In genomic region chr6:113458368-113459010, GRCh38 we compare ENCODE assay signal across 23 cellular contexts.
A peak's percentile ranks its signal among the peaks of the same experiment; 100 is the strongest.
DNase-seq lines count a peak whose midpoint lies in the region; ATAC-seq, FAIRE-seq and TF ChIP-seq lines count a peak whose summit lies in the region.
"Had no signal": no experiment of that assay in that cellular context is flagged by ENCODE, and none has a peak within 500 bp of the region (broad histone marks: within the 10 kb centered on the region; RNA-seq: fewer than 3 reads in every experiment).

No MANE protein-coding gene starts in this region.

- peak overlapping the region; percentile 36 to 39 (median 38) for H3K27ac Mint-ChIP-seq in nephron
- no peak overlapping the region for H3K27ac Mint-ChIP-seq in activated CD8-positive, alpha-beta T cell treated with anti-CD3 and anti-CD28 coated beads for 36 hours
- H3K27ac Mint-ChIP-seq in activated naive CD8-positive, alpha-beta T cell treated with anti-CD3 and anti-CD28 coated beads for 36 hours, result no peak overlapping the region
- H3K27ac Mint-ChIP-seq: CD8-positive, alpha-beta T cell; natural killer cell treated with Interleukin-12 subunit alpha and Interleukin-12 subunit beta and Interleukin-15 and Interleukin-18, amount 100 ng/mL, for 72 hours had no signal

- CTCF ChIA-PET in activated CD8-positive, alpha-beta T cell treated with anti-CD3 and anti-CD28 coated beads for 36 hours (lab: Charles Lee), result no interaction called here

- ATAC-seq in activated CD8-positive, alpha-beta T cell treated with anti-CD3 and anti-CD28 coated beads for 36 hours, result no peak
- ATAC-seq: CD8-positive, alpha-beta T cell; natural killer cell treated with Interleukin-12 subunit alpha and Interleukin-12 subunit beta and Interleukin-15 and Interleukin-18, amount 100 ng/mL, for 72 hours; Right ventricle myocardium inferior had no signal

- H3K36me3 Mint-ChIP-seq in nephron (ENCODE audit: low read depth), result no peaks in the 10 kb centered on the region
- H3K36me3 Mint-ChIP-seq in activated CD8-positive, alpha-beta T cell treated with anti-CD3 and anti-CD28 coated beads for 36 hours (ENCODE audit: low read depth), result no peaks in the 10 kb centered on the region
- no peaks in the 10 kb centered on the region for H3K36me3 Mint-ChIP-seq in activated naive CD8-positive, alpha-beta T cell treated with anti-CD3 and anti-CD28 coated beads for 36 hours
- H3K36me3 Mint-ChIP-seq: CD8-positive, alpha-beta T cell; natural killer cell treated with Interleukin-12 subunit alpha and Interleukin-12 subunit beta and Interleukin-15 and Interleukin-18, amount 100 ng/mL, for 72 hours had no signal

- no peaks in the 10 kb centered on the region for H3K27me3 Mint-ChIP-seq in nephron (ENCODE audit: low read depth)
- H3K27me3 Mint-ChIP-seq in activated CD8-positive, alpha-beta T cell treated with anti-CD3 and anti-CD28 coated beads for 36 hours, result peaks cover 4% of the 10 kb centered on the region
- H3K27me3 Mint-ChIP-seq in activated naive CD8-positive, alpha-beta T cell treated with anti-CD3 and anti-CD28 coated beads for 36 hours, result peaks cover 7% of the 10 kb centered on the region
- H3K27me3 Mint-ChIP-seq: natural killer cell treated with Interleukin-12 subunit alpha and Interleukin-12 subunit beta and Interleukin-15 and Interleukin-18, amount 100 ng/mL, for 72 hours had no signal

- peaks cover 19% of the 10 kb centered on the region for H3K4me1 Mint-ChIP-seq in nephron
- H3K4me1 Mint-ChIP-seq in activated CD8-positive, alpha-beta T cell treated with anti-CD3 and anti-CD28 coated beads for 36 hours (ENCODE audit: low read depth), result no peaks in the 10 kb centered on the region
- no peaks in the 10 kb centered on the region for H3K4me1 Mint-ChIP-seq in activated naive CD8-positive, alpha-beta T cell treated with anti-CD3 and anti-CD28 coated beads for 36 hours

- no peak overlapping the region for H3K4me3 Mint-ChIP-seq in nephron
- no peak overlapping the region for H3K4me3 Mint-ChIP-seq in activated CD8-positive, alpha-beta T cell treated with anti-CD3 and anti-CD28 coated beads for 36 hours
- no peak overlapping the region for H3K4me3 Mint-ChIP-seq in activated naive CD8-positive, alpha-beta T cell treated with anti-CD3 and anti-CD28 coated beads for 36 hours
- H3K4me3 Mint-ChIP-seq: CD8-positive, alpha-beta T cell; natural killer cell treated with Interleukin-12 subunit alpha and Interleukin-12 subunit beta and Interleukin-15 and Interleukin-18, amount 100 ng/mL, for 72 hours had no signal

- POLR2A ChIA-PET in activated CD8-positive, alpha-beta T cell treated with anti-CD3 and anti-CD28 coated beads for 36 hours (lab: Charles Lee), result no interaction called here

- H3K9me3 Mint-ChIP-seq in nephron, result no peaks in the 10 kb centered on the region
- H3K9me3 Mint-ChIP-seq in activated CD8-positive, alpha-beta T cell treated with anti-CD3 and anti-CD28 coated beads for 36 hours, result no peaks in the 10 kb centered on the region
- no peaks in the 10 kb centered on the region for H3K9me3 Mint-ChIP-seq in activated naive CD8-positive, alpha-beta T cell treated with anti-CD3 and anti-CD28 coated beads for 36 hours
- H3K9me3 Mint-ChIP-seq: CD8-positive, alpha-beta T cell had no signal

- intact Hi-C loops in activated CD8-positive, alpha-beta T cell treated with anti-CD3 and anti-CD28 coated beads for 36 hours (cut with micrococcal nuclease), result no loop called here

- FAIRE-seq in urothelium cell line (lab: Jason Lieb, UNC), result no peak
- FAIRE-seq: keratinocyte had no signal

- TF ChIP-seq CTCF in nephron (IDR thresholded peaks at IDR 0.05; ENCODE audit: unreplicated experiment in 3 of 3), result no peak
- no peak for TF ChIP-seq CTCF in activated CD8-positive, alpha-beta T cell treated with anti-CD3 and anti-CD28 coated beads for 36 hours (IDR thresholded peaks at IDR 0.05)

- peak; percentile 42 for DNase-seq in H4 (ENCODE audit: low spot score)
- DNase-seq in RPMI7951 (ENCODE audit: low read depth), result peak; percentile 48
- peak; percentile 37 for DNase-seq in fibroblast of peridontal ligament (ENCODE audit: extremely low read depth)
- DNase-seq in A172 (ENCODE audit: low spot score), result no peak
- DNase-seq in activated CD8-positive, alpha-beta T cell treated with anti-CD3 and anti-CD28 coated beads for 36 hours, result no peak
- DNase-seq in activated naive CD8-positive, alpha-beta T cell treated with anti-CD3 and anti-CD28 coated beads for 36 hours, result no peak
- no peak for DNase-seq in urothelium cell line (ENCODE audit: low spot score)
- DNase-seq: activated CD4-positive, alpha-beta T cell treated with anti-CD3 and anti-CD28 coated beads, Interleukin-2, amount 50 U/mL, for 1 hour; activated effector memory CD4-positive, alpha-beta T cell treated with anti-CD3 and anti-CD28 coated beads, Interleukin-2, amount 50 U/mL, for 16 hours; amniotic stem cell; CD8-positive, alpha-beta T cell; cerebellar nuclear complex; DMS79; hypothalamus; KBM-7; NCI-H1092; NCI-H2081 treated with DMSO at 0.1 percent for 48 hours; NCI-H524 treated with DMSO at 0.1 percent for 48 hours; T-helper 1 cell had no signal

Comparison
In these comparisons a context has a peak if more than half of its experiments do, and no peak if none do; other contexts are left out.
1. DNase-seq: peak in H4 (single experiment), RPMI7951 (single experiment) and fibroblast of peridontal ligament (single experiment); none in A172 (single experiment), activated CD8-positive, alpha-beta T cell treated with anti-CD3 and anti-CD28 coated beads for 36 hours (single experiment), activated naive CD8-positive, alpha-beta T cell treated with anti-CD3 and anti-CD28 coated beads for 36 hours (single experiment) and urothelium cell line (single experiment).
2. H3K27ac Mint-ChIP-seq: peak in nephron (3 of 3); none in activated CD8-positive, alpha-beta T cell treated with anti-CD3 and anti-CD28 coated beads for 36 hours (single experiment) and activated naive CD8-positive, alpha-beta T cell treated with anti-CD3 and anti-CD28 coated beads for 36 hours (single experiment).